9 cellular contexts compared by ENCODE assay signal in genomic region chr16:86604436-86605220, GRCh38. TPM values are rescaled to one million over a fixed set of nuclear protein-coding genes. Genes with fewer than 3 reads are reported as not detected.
DNase-seq lines count a peak whose midpoint lies in the region; ATAC-seq and TF ChIP-seq lines count a peak whose summit lies in the region.
"Had no signal": no experiment of that assay in that cellular context is flagged by ENCODE, and none has a peak within 500 bp of the region (broad histone marks: within the 10 kb centered on the region; RNA-seq: fewer than 3 reads in every experiment).

No MANE protein-coding gene starts in this region.

- H3K27ac Mint-ChIP-seq in IgD-negative memory B cell = peak overlapping the region in 2 of 3 donors; percentile 24 to 73

- H3K27me3 ChIP-seq in GM06990 (replicated peaks; ENCODE audit: control insufficient read depth, insufficient read depth, low read length) (no peaks in the 10 kb centered on the region), spleen (replicated peaks in 1 of 7) (peaks cover 0 to 12% (median 0%) of the 10 kb centered on the region in 7 donors), thyroid gland (no peaks in the 10 kb centered on the region)

- ATAC-seq in GM21367 (IDR thresholded peaks at IDR 0.05; ENCODE audit: unreplicated experiment) = no peak
- ATAC-seq in HG03469 (IDR thresholded peaks at IDR 0.05; ENCODE audit: unreplicated experiment) = no peak

- H3K36me3 ChIP-seq in GM06990 (ENCODE audit: control insufficient read depth, insufficient read depth, low read length) (no peaks in the 10 kb centered on the region), spleen (no peaks in the 10 kb centered on the region), thyroid gland (no peaks in the 10 kb centered on the region)

- H3K27ac ChIP-seq in spleen (peak overlapping the region in 5 of 8 donors; percentile 28 to 61 (median 54)), thyroid gland (no peak overlapping the region)

- H3K36me3 Mint-ChIP-seq in IgD-negative memory B cell = peaks cover 1% of the 10 kb centered on the region

- no peak for TF ChIP-seq POLR2A in spleen (IDR thresholded peaks at IDR 0.05)
- no peak for TF ChIP-seq POLR2A in thyroid gland (IDR thresholded peaks at IDR 0.05)

- peak overlapping the region; percentile 51 for H3K4me3 ChIP-seq in GM06990 (replicated peaks; ENCODE audit: low read depth, low read length)
- peak overlapping the region; percentile 10 to 72 (median 34) for H3K4me3 ChIP-seq in spleen
- no peak overlapping the region for H3K4me3 ChIP-seq in thyroid gland (replicated peaks in 1 of 3)

- H3K9me3 Mint-ChIP-seq in IgD-negative memory B cell = peaks cover 0 to 4% (median 2%) of the 10 kb centered on the region in 3 donors

- H3K4me1 ChIP-seq in spleen (peaks cover 0 to 8% (median 2%) of the 10 kb centered on the region in 6 donors), thyroid gland (no peaks in the 10 kb centered on the region)

- WGBS in spleen, 5 donors = 29 to 49% (median 34%) methylated on average over 16 to 17 of the region's 17 CpGs
- WGBS in thyroid gland, 2 donors = 73 to 78% methylated on average over 17 of the region's 17 CpGs

- no peaks in the 10 kb centered on the region for H3K9me3 ChIP-seq in spleen
- no peaks in the 10 kb centered on the region for H3K9me3 ChIP-seq in thyroid gland

- no peak for TF ChIP-seq CTCF in GM06990 (IDR thresholded peaks at IDR 0.05; ENCODE audit: insufficient read depth, low read length, poor library complexity, severe bottlenecking)
- no peak for TF ChIP-seq CTCF in spleen (IDR thresholded peaks at IDR 0.05 in 8 of 11, conservative IDR thresholded peaks at IDR 0.05 in 3 of 11)
- no peak for TF ChIP-seq CTCF in thyroid gland (IDR thresholded peaks at IDR 0.05)

- peaks cover 7 to 11% (median 8%) of the 10 kb centered on the region in 3 donors for H3K4me1 Mint-ChIP-seq in IgD-negative memory B cell

- H3K27me3 Mint-ChIP-seq in IgD-negative memory B cell = peaks cover 10% of the 10 kb centered on the region

- intact Hi-C loops in spleen (cut with DNase I; ENCODE audit: low total_unique reads) (no loop called here), thyroid gland (cut with DNase I) (no loop called here)

- peak overlapping the region; percentile 87 to 93 (median 92) for H3K4me3 Mint-ChIP-seq in IgD-negative memory B cell

- DNase-seq in GM06990 (ENCODE audit: extremely low read depth, insufficient read length) (no peak), spleen (no peak), thyroid gland (no peak), NCI-H510A treated with DMSO at 0.1 percent for 48 hours (lab: John Stamatoyannopoulos, UW) (no peak)
- peak; percentile 20 for DNase-seq in activated T-helper 9 cell treated with anti-CD3 and anti-CD28 coated beads, Interleukin-2, amount 50 U/mL, for 16 hours (ENCODE audit: low read depth)
- DNase-seq: amygdala had no signal

RNA-seq across cellular contexts. Expression of gene FOXL1, which starts 26.3 kb away (rescaled TPM):
- polyA plus RNA-seq in IgD-negative memory B cell (not detected), spleen (under 1 TPM; 0.03 to 0.29 (median 0.07) TPM)
- total RNA-seq in spleen (not detected), thyroid gland (1 to 10 TPM in 2 of 4 donors, under 1 TPM in 2; 0.45 to 1.9 (median 1.1) TPM)

RNA-seq across cellular contexts. Expression of gene FOXC2, which starts 38.0 kb away (rescaled TPM):
- not detected for polyA plus RNA-seq in IgD-negative memory B cell
- not detected for total RNA-seq in spleen
- under 1 TPM in 2 of 3 donors, not detected in 1; 0.05 to 0.10 TPM for polyA plus RNA-seq in spleen
- 1 to 10 TPM; 1.9 to 4.0 (median 2.1) TPM for total RNA-seq in thyroid gland

RNA-seq across cellular contexts. Expression of gene MTHFSD, which starts 49.6 kb away (rescaled TPM):
- 19.1 TPM for polyA plus RNA-seq in IgD-negative memory B cell
- 10 to 100 TPM; 12.9 to 32.1 (median 24.6) TPM for total RNA-seq in spleen
- polyA plus RNA-seq in spleen = 10 to 100 TPM in 2 of 3 donors, 1 to 10 TPM in 1; 9.1 to 12.5 (median 12.2) TPM
- total RNA-seq in thyroid gland = 10 to 100 TPM; 21.2 to 27.4 (median 25.2) TPM

Comparison
In these comparisons a context has a peak if more than half of its experiments do, and no peak if none do; other contexts are left out.
1. H3K4me3 ChIP-seq: peak in GM06990 (single experiment) and spleen (8 of 8); none in thyroid gland (0 of 3).
2. H3K27ac ChIP-seq: peak in spleen (5 of 8); none in thyroid gland (0 of 3).